In the genomic region with DNA sequence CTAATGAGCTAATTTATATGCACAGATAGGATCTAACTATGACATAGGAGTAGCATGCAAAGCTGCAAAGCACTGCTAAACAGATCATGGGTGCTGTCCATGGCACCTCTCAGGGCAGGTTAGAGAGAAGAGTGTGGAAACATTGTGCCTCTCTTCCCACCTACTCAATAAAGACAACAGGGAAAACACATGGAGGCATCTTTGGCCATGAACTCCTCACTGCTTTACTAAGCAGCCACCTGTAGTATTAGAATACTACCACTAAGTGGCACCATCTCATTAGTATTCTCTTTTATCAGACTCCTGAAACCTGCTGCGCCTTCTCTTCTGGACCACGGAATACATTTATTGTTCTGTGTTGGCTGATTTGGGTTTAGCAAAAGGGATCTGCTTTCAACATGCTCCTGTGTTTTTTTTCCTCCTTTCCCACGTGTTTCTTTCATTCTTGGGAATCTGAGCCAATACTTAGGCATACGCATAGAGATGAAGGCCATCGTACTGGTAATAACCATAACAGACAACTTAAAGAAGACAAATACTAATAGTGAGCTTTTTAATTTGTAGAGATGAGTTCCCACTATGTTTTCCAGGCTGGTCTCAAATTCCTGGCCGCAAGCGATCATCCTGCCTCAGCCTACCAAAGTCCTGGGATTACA, we compare ENCODE assay signal across 8 cellular contexts. TPM values are rescaled to one million over a fixed set of nuclear protein-coding genes. Genes with fewer than 3 reads are reported as not detected.
DNase-seq lines count a peak whose midpoint lies in the region; ATAC-seq, FAIRE-seq and TF ChIP-seq lines count a peak whose summit lies in the region.

No MANE protein-coding gene starts in this region.

- no peaks in the 10 kb centered on the region for H3K36me3 ChIP-seq in pancreas

- H3K36me3 Mint-ChIP-seq in CD4-positive, alpha-beta T cell (ENCODE audit: low read depth), result no peaks in the 10 kb centered on the region

- no peak overlapping the region for H3K27ac ChIP-seq in CD4-positive, alpha-beta T cell (ENCODE audit: low read depth, low read length)
- no peak overlapping the region for H3K27ac ChIP-seq in pancreas

- no peak for DNase-seq in CD4-positive, alpha-beta T cell
- peak; percentile 30 to 61 for DNase-seq in NCI-H1930 (lab: John Stamatoyannopoulos, UW)
- DNase-seq in foreskin melanocyte, result peak; percentile 57
- DNase-seq in pancreas, result peak in 2 of 6 donors; percentile 7 to 31
- DNase-seq in stimulated activated CD4-positive, alpha-beta T cell treated with anti-CD3 and anti-CD28 coated beads, Interleukin-4, amount 100 ng/mL, for 4 hours, result no peak

- intact Hi-C loops in CD4-positive, alpha-beta T cell (cut with DNase I, micrococcal nuclease), result loop anchor here (1.0 to 5.0 kb wide), 6 partner anchors 442 to 1881 kb away; partner anchors contain the start of gene HINT3 (in 1 of the 2)
- intact Hi-C loops in pancreas (cut with DNase I), result loop anchor here in 1 of 3 donors (5.0 kb wide), 1 partner anchor 456 kb away; no protein-coding TSS in a partner anchor

- H3K4me3 ChIP-seq in pancreas, result no peak overlapping the region

- 37 to 44% methylated on average over 7 of the region's 7 CpGs for WGBS in pancreas, 2 donors

- CTCF ChIA-PET in CD4-positive, alpha-beta T cell (lab: Charles Lee), result interaction anchor here (0.7 to 1.0 kb wide), 5 partner anchors 442 to 665 kb away, joined by 3 to 4 read pairs (median 3); no protein-coding TSS in a partner anchor

- H3K4me3 Mint-ChIP-seq in CD4-positive, alpha-beta T cell, result no peak overlapping the region

- ATAC-seq in CD4-positive, alpha-beta T cell (ENCODE audit: poor library complexity), result peak; percentile 91
- ATAC-seq in GM18868 (IDR thresholded peaks at IDR 0.05; ENCODE audit: unreplicated experiment) (peak; percentile 88), HG03025 (IDR thresholded peaks at IDR 0.05; ENCODE audit: low FRiP score, unreplicated experiment) (peak; percentile 74), pancreas (peak; percentile 79 to 97 (median 94))

- no peaks in the 10 kb centered on the region for H3K9me3 ChIP-seq in CD4-positive, alpha-beta T cell (ENCODE audit: control insufficient read depth, low read length)
- no peaks in the 10 kb centered on the region for H3K9me3 ChIP-seq in pancreas

- no peaks in the 10 kb centered on the region for H3K4me1 ChIP-seq in pancreas

- H3K4me1 Mint-ChIP-seq in CD4-positive, alpha-beta T cell (ENCODE audit: low read depth), result peaks cover 3% of the 10 kb centered on the region

- no peaks in the 10 kb centered on the region for H3K27me3 ChIP-seq in CD4-positive, alpha-beta T cell (ENCODE audit: control insufficient read depth, insufficient read depth, low read length)
- H3K27me3 ChIP-seq in pancreas, result no peaks in the 10 kb centered on the region

- peak; percentile 79 for TF ChIP-seq CTCF in CD4-positive, alpha-beta T cell (IDR thresholded peaks at IDR 0.05)
- peak; percentile 65 to 83 (median 81) for TF ChIP-seq CTCF in pancreas (IDR thresholded peaks at IDR 0.05)

- peaks cover 31% of the 10 kb centered on the region for H3K27me3 Mint-ChIP-seq in CD4-positive, alpha-beta T cell

- H3K27ac Mint-ChIP-seq in CD4-positive, alpha-beta T cell, result no peak overlapping the region

- FAIRE-seq in TTC549 (lab: Jason Lieb, UNC), result peak; percentile 75
- FAIRE-seq in pancreas (lab: Jason Lieb, UNC), result peak; percentile 34

- POLR2A ChIA-PET in CD4-positive, alpha-beta T cell (lab: Charles Lee), result interaction anchor here (0.9 to 2.2 kb wide), 3 partner anchors 437 to 480 kb away, joined by 4 to 9 read pairs (median 6); partner anchors contain the start of gene NCOA7

- no peaks in the 10 kb centered on the region for H3K9me3 Mint-ChIP-seq in CD4-positive, alpha-beta T cell

RNA-seq across cellular contexts. Expression of gene HDDC2, which starts 9.4 kb away (rescaled TPM):
- total RNA-seq in CD4-positive, alpha-beta T cell, result 10 to 100 TPM; 19.4 to 21.6 TPM
- 10 to 100 TPM; 22.9 to 33.9 (median 27.1) TPM for total RNA-seq in pancreas
- polyA plus RNA-seq in pancreas, result 10 to 100 TPM; 37.9 to 45.9 TPM

Comparison
In these comparisons a context has a peak if more than half of its experiments do, and no peak if none do; other contexts are left out.
1. DNase-seq: peak in NCI-H1930 (2 of 2) and foreskin melanocyte (single experiment); none in CD4-positive, alpha-beta T cell (0 of 10) and stimulated activated CD4-positive, alpha-beta T cell treated with anti-CD3 and anti-CD28 coated beads, Interleukin-4, amount 100 ng/mL, for 4 hours (0 of 2).
2. Peak in every context shown above with its lines, with median percentiles within 50 percentile points of each other: ATAC-seq.